1 cellular context compared by ENCODE assay signal in the genomic region with DNA sequence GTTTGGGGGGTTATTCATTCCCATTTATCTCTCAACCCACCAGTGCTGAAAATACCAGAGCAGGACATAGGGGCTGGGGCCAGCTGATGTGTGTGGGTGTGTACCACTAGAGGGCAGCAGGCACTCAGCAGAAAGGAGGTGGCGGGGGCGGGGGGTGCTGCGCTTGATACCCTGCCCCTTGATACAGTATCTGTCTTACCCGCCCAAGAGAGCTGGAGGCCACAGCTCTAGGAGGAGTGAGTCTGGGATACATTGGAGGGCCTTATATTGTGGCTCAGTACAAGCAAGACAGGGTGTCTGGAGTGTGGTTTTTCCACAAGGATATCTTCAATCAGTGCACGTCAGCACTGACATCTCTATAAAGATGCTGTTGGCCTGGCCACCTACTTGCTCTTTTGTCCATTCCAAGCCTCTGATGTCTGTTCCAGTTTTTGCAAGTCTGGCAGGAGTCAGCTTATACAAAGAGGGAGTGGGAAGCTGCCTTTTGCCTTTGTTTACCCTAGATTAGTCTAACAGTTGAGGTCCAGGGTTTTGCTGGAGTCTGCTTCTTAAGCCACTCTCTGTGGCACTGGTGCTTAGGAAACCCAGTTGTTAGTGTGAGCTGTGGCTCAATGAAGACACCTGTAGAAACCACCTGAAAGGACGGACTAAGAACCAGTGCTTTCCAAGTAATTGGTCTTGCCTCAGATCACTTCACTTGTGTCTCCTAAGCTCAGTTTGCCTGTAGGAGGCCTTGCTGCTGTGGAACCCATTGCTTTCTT.
TF ChIP-seq lines count a peak whose summit lies in the region.

No MANE protein-coding gene starts in this region.

TF ChIP-seq in HepG2, 621 proteins besides CTCF, POLR2A, EP300 and RAD21:
- TF ChIP-seq ZNF687 (CRISPR knock-in tag; IDR thresholded peaks at IDR 0.05) (0 out of 2 replicates have a peak, but pooled peaks have one; percentile 17), TBX2 (CRISPR knock-in tag; IDR thresholded peaks at IDR 0.05; ENCODE audit: borderline replicate concordance) (peak; percentile 28; the same call in 1 of the 2 replicates), RBFOX2 (IDR thresholded peaks at IDR 0.05; ENCODE audit: low read depth, low read length) (0 out of 2 replicates have a peak, but pooled peaks have one; percentile 19), ZNF317 (CRISPR knock-in tag; IDR thresholded peaks at IDR 0.05) (0 out of 2 replicates have a peak, but pooled peaks have one; percentile 20), ZNF740 (CRISPR knock-in tag; IDR thresholded peaks at IDR 0.05) (0 out of 2 replicates have a peak, but pooled peaks have one; percentile 76), MAZ (IDR thresholded peaks at IDR 0.05; ENCODE audit: borderline replicate concordance, low read depth, low read length) (no peak), MAZ (CRISPR knock-in tag; IDR thresholded peaks at IDR 0.05; ENCODE audit: low read depth) (peak; percentile 40; the same call in 1 of the 2 replicates), ZEB1 (IDR thresholded peaks at IDR 0.05; ENCODE audit: insufficient replicate concordance, low read depth) (peak; percentile 48), ZBTB33 (CRISPR knock-in tag; IDR thresholded peaks at IDR 0.05) (peak; percentile 73; the same call in 1 of the 2 replicates), CHD4 (IDR thresholded peaks at IDR 0.05; ENCODE audit: borderline replicate concordance, low read length) (0 out of 2 replicates have a peak, but pooled peaks have one; percentile 40), MYPOP (CRISPR knock-in tag; IDR thresholded peaks at IDR 0.05) (0 out of 2 replicates have a peak, but pooled peaks have one; percentile 23), ZBTB38 (CRISPR knock-in tag; IDR thresholded peaks at IDR 0.05) (peak; percentile 74; the same call in 1 of the 2 replicates), ZNF367 (CRISPR knock-in tag; IDR thresholded peaks at IDR 0.05; ENCODE audit: borderline replicate concordance) (no peak), NR2F6 (IDR thresholded peaks at IDR 0.05) (no peak), NR2F6 (CRISPR knock-in tag; IDR thresholded peaks at IDR 0.05) (no peak), FOXO4 (CRISPR knock-in tag; conservative IDR thresholded peaks at IDR 0.05) (0 out of 2 replicates have a peak, but pooled peaks have one; percentile 31), ZSCAN30 (CRISPR knock-in tag; IDR thresholded peaks at IDR 0.05) (no peak), CCAR2 (optimal IDR thresholded peaks at IDR 0.05; ENCODE audit: low read depth, low read length) (no peak), XRCC5 (optimal IDR thresholded peaks at IDR 0.05; ENCODE audit: low read length) (peak; percentile 70), ZNF629 (CRISPR knock-in tag; conservative IDR thresholded peaks at IDR 0.05) (0 out of 2 replicates have a peak, but pooled peaks have one; percentile 35), PATZ1 (CRISPR knock-in tag; IDR thresholded peaks at IDR 0.05) (peak; percentile 86), ZNF180 (CRISPR knock-in tag; IDR thresholded peaks at IDR 0.05; ENCODE audit: borderline replicate concordance, low read depth) (no peak), RXRB (CRISPR knock-in tag; IDR thresholded peaks at IDR 0.05; ENCODE audit: borderline replicate concordance) (no peak), STAG1 (CRISPR knock-in tag; IDR thresholded peaks at IDR 0.05) (peak; percentile 29; the same call in 1 of the 2 replicates)
- TF ChIP-seq, protein P1, sequence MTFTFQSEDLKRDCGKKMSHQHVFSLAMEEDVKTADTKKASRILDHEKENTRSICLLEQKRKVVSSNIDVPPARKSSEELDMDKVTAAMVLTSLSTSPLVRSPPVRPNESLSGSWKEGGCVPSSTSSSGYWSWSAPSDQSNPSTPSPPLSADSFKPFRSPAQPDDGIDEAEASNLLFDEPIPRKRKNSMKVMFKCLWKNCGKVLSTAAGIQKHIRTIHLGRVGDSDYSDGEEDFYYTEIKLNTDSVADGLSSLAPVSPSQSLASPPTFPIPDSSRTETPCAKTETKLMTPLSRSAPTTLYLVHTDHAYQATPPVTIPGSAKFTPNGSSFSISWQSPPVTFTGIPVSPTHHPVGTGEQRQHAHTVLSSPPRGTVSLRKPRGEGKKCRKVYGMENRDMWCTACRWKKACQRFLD (CRISPR knock-in tag; IDR thresholded peaks at IDR 0.05; ENCODE audit: borderline replicate concordance): no peak
- TF ChIP-seq, protein P2, sequence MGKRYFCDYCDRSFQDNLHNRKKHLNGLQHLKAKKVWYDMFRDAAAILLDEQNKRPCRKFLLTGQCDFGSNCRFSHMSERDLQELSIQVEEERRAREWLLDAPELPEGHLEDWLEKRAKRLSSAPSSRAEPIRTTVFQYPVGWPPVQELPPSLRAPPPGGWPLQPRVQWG (CRISPR knock-in tag; IDR thresholded peaks at IDR 0.05; ENCODE audit: borderline replicate concordance, low read depth): 0 out of 2 replicates have a peak, but pooled peaks have one; percentile 51
- TF ChIP-seq, protein P3, sequence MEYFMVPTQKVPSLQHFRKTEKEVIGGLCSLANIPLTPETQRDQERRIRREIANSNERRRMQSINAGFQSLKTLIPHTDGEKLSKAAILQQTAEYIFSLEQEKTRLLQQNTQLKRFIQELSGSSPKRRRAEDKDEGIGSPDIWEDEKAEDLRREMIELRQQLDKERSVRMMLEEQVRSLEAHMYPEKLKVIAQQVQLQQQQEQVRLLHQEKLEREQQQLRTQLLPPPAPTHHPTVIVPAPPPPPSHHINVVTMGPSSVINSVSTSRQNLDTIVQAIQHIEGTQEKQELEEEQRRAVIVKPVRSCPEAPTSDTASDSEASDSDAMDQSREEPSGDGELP (IDR thresholded peaks at IDR 0.05; ENCODE audit: borderline replicate concordance, low read depth): peak; percentile 90
- TF ChIP-seq, protein P4, sequence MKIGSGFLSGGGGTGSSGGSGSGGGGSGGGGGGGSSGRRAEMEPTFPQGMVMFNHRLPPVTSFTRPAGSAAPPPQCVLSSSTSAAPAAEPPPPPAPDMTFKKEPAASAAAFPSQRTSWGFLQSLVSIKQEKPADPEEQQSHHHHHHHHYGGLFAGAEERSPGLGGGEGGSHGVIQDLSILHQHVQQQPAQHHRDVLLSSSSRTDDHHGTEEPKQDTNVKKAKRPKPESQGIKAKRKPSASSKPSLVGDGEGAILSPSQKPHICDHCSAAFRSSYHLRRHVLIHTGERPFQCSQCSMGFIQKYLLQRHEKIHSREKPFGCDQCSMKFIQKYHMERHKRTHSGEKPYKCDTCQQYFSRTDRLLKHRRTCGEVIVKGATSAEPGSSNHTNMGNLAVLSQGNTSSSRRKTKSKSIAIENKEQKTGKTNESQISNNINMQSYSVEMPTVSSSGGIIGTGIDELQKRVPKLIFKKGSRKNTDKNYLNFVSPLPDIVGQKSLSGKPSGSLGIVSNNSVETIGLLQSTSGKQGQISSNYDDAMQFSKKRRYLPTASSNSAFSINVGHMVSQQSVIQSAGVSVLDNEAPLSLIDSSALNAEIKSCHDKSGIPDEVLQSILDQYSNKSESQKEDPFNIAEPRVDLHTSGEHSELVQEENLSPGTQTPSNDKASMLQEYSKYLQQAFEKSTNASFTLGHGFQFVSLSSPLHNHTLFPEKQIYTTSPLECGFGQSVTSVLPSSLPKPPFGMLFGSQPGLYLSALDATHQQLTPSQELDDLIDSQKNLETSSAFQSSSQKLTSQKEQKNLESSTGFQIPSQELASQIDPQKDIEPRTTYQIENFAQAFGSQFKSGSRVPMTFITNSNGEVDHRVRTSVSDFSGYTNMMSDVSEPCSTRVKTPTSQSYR (CRISPR knock-in tag; IDR thresholded peaks at IDR 0.05; ENCODE audit: borderline replicate concordance): peak; percentile 38; the same call in 1 of the 2 replicates
- TF ChIP-seq, protein P5, sequence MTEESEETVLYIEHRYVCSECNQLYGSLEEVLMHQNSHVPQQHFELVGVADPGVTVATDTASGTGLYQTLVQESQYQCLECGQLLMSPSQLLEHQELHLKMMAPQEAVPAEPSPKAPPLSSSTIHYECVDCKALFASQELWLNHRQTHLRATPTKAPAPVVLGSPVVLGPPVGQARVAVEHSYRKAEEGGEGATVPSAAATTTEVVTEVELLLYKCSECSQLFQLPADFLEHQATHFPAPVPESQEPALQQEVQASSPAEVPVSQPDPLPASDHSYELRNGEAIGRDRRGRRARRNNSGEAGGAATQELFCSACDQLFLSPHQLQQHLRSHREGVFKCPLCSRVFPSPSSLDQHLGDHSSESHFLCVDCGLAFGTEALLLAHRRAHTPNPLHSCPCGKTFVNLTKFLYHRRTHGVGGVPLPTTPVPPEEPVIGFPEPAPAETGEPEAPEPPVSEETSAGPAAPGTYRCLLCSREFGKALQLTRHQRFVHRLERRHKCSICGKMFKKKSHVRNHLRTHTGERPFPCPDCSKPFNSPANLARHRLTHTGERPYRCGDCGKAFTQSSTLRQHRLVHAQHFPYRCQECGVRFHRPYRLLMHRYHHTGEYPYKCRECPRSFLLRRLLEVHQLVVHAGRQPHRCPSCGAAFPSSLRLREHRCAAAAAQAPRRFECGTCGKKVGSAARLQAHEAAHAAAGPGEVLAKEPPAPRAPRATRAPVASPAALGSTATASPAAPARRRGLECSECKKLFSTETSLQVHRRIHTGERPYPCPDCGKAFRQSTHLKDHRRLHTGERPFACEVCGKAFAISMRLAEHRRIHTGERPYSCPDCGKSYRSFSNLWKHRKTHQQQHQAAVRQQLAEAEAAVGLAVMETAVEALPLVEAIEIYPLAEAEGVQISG (CRISPR knock-in tag; IDR thresholded peaks at IDR 0.05): peak; percentile 27; the same call in 1 of the 2 replicates
TF ChIP-seq in HepG2: peak in this region for 20.
